17 cellular contexts compared by ENCODE assay signal in the genomic region with DNA sequence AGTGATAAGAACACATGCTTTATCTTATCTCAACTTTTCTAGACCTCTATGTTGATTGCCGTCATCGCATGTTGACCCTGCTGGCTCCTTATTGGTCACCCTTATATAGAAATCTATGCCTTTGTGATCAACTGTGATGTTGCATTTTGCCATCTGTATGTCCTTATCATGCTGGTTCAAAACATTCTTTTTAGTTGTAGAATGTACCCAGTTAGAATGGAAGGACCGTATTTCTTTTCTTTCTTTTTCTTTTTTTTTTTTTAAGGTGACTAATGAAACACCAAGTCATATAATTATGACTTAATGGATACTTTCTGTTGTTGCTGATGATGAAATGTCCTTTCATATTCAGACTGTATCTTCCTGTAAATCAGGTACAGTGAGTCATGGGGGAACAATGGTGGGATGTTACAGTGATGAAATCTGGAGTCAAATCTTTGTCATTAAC.
DNase-seq lines count a peak whose midpoint lies in the region; ATAC-seq, FAIRE-seq and TF ChIP-seq lines count a peak whose summit lies in the region.
"Had no signal": no experiment of that assay in that cellular context is flagged by ENCODE, and none has a peak within 500 bp of the region (broad histone marks: within the 10 kb centered on the region; RNA-seq: fewer than 3 reads in every experiment).

No MANE protein-coding gene starts in this region.

- no peaks in the 10 kb centered on the region for H3K36me3 ChIP-seq in PC-3 (ENCODE audit: low read depth, low read length)
- no peaks in the 10 kb centered on the region for H3K36me3 ChIP-seq in Caco-2 (ENCODE audit: control insufficient read depth, insufficient read depth, low read length)
- H3K36me3 ChIP-seq: ascending aorta, left ventricle myocardium inferior, pancreas, upper lobe of left lung had no signal

- no peak for TF ChIP-seq POLR2A in erythroblast (IDR thresholded peaks at IDR 0.05; ENCODE audit: low read length)

- no peaks in the 10 kb centered on the region for H3K9me3 Mint-ChIP-seq in activated naive CD8-positive, alpha-beta T cell (ENCODE audit: low read depth)
- H3K9me3 Mint-ChIP-seq in activated naive CD8-positive, alpha-beta T cell treated with anti-CD3 and anti-CD28 coated beads for 36 hours: no peaks in the 10 kb centered on the region
- H3K9me3 Mint-ChIP-seq in type B pancreatic cell (no peaks in the 10 kb centered on the region), Caco-2 (ENCODE audit: unreplicated experiment) (peaks cover 9% of the 10 kb centered on the region)
- H3K9me3 Mint-ChIP-seq: CD8-positive, alpha-beta memory T cell; GM23338 had no signal

- H3K4me1 ChIP-seq in PC-3 (ENCODE audit: insufficient read depth, low read length) (peaks cover 13% of the 10 kb centered on the region), Caco-2 (peaks cover 25% of the 10 kb centered on the region)
- H3K4me1 ChIP-seq: ascending aorta, pancreas had no signal

- H3K9ac ChIP-seq in PC-3 (ENCODE audit: low read length): no peak overlapping the region

- H3K79me2 ChIP-seq in PC-3 (ENCODE audit: low read length): no peaks in the 10 kb centered on the region

- no peak overlapping the region for H2AFZ ChIP-seq in PC-3 (ENCODE audit: low read length)
- H2AFZ ChIP-seq: GM23338 had no signal

- no peak overlapping the region for H3K4me3 Mint-ChIP-seq in activated naive CD8-positive, alpha-beta T cell
- no peak overlapping the region for H3K4me3 Mint-ChIP-seq in activated naive CD8-positive, alpha-beta T cell treated with anti-CD3 and anti-CD28 coated beads for 36 hours
- H3K4me3 Mint-ChIP-seq in type B pancreatic cell: no peak overlapping the region
- no peak overlapping the region for H3K4me3 Mint-ChIP-seq in Caco-2 (ENCODE audit: unreplicated experiment)
- H3K4me3 Mint-ChIP-seq: CD8-positive, alpha-beta memory T cell; GM23338; stimulated activated naive B cell treated with anti-CD40 and anti-IgM and Interleukin-4, amounts not matched to agents 10 μg/mL and 1 μg/mL and 100 μg/mL, for 72 hours had no signal

- CTCF ChIA-PET in PC-3 (lab: Charles Lee) (no interaction called here), Caco-2 (lab: Charles Lee) (no interaction called here)

- POLR2A ChIA-PET in PC-3 (lab: Charles Lee; ENCODE audit: unreplicated experiment) (no interaction called here), Caco-2 (lab: Charles Lee) (no interaction called here)

- no TSS peak for BruUV-seq in PC-3 (replicated peaks; lab: Mats Ljungman, UMichigan)
- BruUV-seq in Caco-2 (replicated peaks; lab: Mats Ljungman, UMichigan): no TSS peak

- no peaks in the 10 kb centered on the region for H4K20me1 ChIP-seq in PC-3 (ENCODE audit: low read length)

- intact Hi-C loops in PC-3 (cut with micrococcal nuclease): no loop called here
- intact Hi-C loops in Caco-2 (cut with micrococcal nuclease; ENCODE audit: unreplicated experiment): no loop called here

- H3K27ac Mint-ChIP-seq in activated naive CD8-positive, alpha-beta T cell: peak overlapping the region; percentile 31
- no peak overlapping the region for H3K27ac Mint-ChIP-seq in activated naive CD8-positive, alpha-beta T cell treated with anti-CD3 and anti-CD28 coated beads for 36 hours
- H3K27ac Mint-ChIP-seq in type B pancreatic cell: peak overlapping the region; percentile 30
- no peak overlapping the region for H3K27ac Mint-ChIP-seq in Caco-2 (ENCODE audit: unreplicated experiment)
- H3K27ac Mint-ChIP-seq: CD8-positive, alpha-beta memory T cell; GM23338; stimulated activated naive B cell treated with anti-CD40 and anti-IgM and Interleukin-4, amounts not matched to agents 10 μg/mL and 1 μg/mL and 100 μg/mL, for 72 hours had no signal

- H3K27ac ChIP-seq in PC-3 (ENCODE audit: low read length): no peak overlapping the region
- H3K27ac ChIP-seq: ascending aorta, left ventricle myocardium inferior, pancreas had no signal

- H3K27me3 Mint-ChIP-seq in activated naive CD8-positive, alpha-beta T cell: peaks cover 2% of the 10 kb centered on the region
- peaks cover 17% of the 10 kb centered on the region for H3K27me3 Mint-ChIP-seq in activated naive CD8-positive, alpha-beta T cell treated with anti-CD3 and anti-CD28 coated beads for 36 hours
- H3K27me3 Mint-ChIP-seq in type B pancreatic cell: no peaks in the 10 kb centered on the region
- no peaks in the 10 kb centered on the region for H3K27me3 Mint-ChIP-seq in Caco-2 (ENCODE audit: insufficient read depth, unreplicated experiment)
- H3K27me3 Mint-ChIP-seq: CD8-positive, alpha-beta memory T cell had no signal

- H3K36me3 Mint-ChIP-seq in activated naive CD8-positive, alpha-beta T cell: no peaks in the 10 kb centered on the region
- no peaks in the 10 kb centered on the region for H3K36me3 Mint-ChIP-seq in activated naive CD8-positive, alpha-beta T cell treated with anti-CD3 and anti-CD28 coated beads for 36 hours
- H3K36me3 Mint-ChIP-seq in type B pancreatic cell (no peaks in the 10 kb centered on the region), Caco-2 (ENCODE audit: insufficient read depth, unreplicated experiment) (no peaks in the 10 kb centered on the region)

- no peak for DNase-seq in activated naive CD8-positive, alpha-beta T cell treated with anti-CD3 and anti-CD28 coated beads for 36 hours
- DNase-seq in PC-3: peak; percentile 41
- peak; percentile 61 for DNase-seq in erythroblast (lab: John Stamatoyannopoulos, UW)
- no peak for DNase-seq in type B pancreatic cell (ENCODE audit: extremely low spot score, unreplicated experiment)
- no peak for DNase-seq in iPS-NIHi7 (ENCODE audit: extremely low spot score)
- no peak for DNase-seq in Caco-2
- DNase-seq in HTR-8/SVneo (ENCODE audit: insufficient read length, low spot score): no peak
- DNase-seq: activated CD4-positive, alpha-beta T cell treated with anti-CD3 and anti-CD28 coated beads, Interleukin-2, amount 50 U/mL, for 48 hours; CD8-positive, alpha-beta memory T cell; cortex of kidney; left ventricle myocardium inferior; pancreas; stimulated activated naive B cell treated with anti-CD40 and anti-IgM and Interleukin-4, amounts not matched to agents 10 μg/mL and 1 μg/mL and 100 μg/mL, for 72 hours; upper lobe of left lung had no signal

- TF ChIP-seq CTCF in PC-3 (conservative IDR thresholded peaks at IDR 0.05; ENCODE audit: low read depth, low read length) (no peak), type B pancreatic cell (conservative IDR thresholded peaks at IDR 0.05) (no peak), Caco-2 (IDR thresholded peaks at IDR 0.05; ENCODE audit: insufficient read depth in 1 of 2, low read depth in 1 of 2, low read length in 1 of 2, severe bottlenecking in 1 of 2, unreplicated experiment in 1 of 2) (no peak)

- H3K4me2 ChIP-seq in PC-3 (ENCODE audit: low read length): no peak overlapping the region
- H3K4me2 ChIP-seq: GM23338 had no signal

- no peaks in the 10 kb centered on the region for H3F3A ChIP-seq in PC-3 (ENCODE audit: low read length, unreplicated experiment)

- H3K27me3 ChIP-seq in PC-3 (ENCODE audit: low read length): no peaks in the 10 kb centered on the region
- H3K27me3 ChIP-seq in Caco-2 (replicated peaks; ENCODE audit: control insufficient read depth, insufficient read depth, low read length): no peaks in the 10 kb centered on the region
- H3K27me3 ChIP-seq: ascending aorta, pancreas, upper lobe of left lung had no signal

- H3K4me3 ChIP-seq in PC-3 (ENCODE audit: low read length): no peak overlapping the region
- H3K4me3 ChIP-seq in Caco-2 (ENCODE audit: low read depth, low read length): no peak overlapping the region
- H3K4me3 ChIP-seq: ascending aorta, GM23338, left ventricle myocardium inferior, pancreas, upper lobe of left lung had no signal

- H3K9me3 ChIP-seq in PC-3 (ENCODE audit: low read length) (no peaks in the 10 kb centered on the region), Caco-2 (no peaks in the 10 kb centered on the region)
- H3K9me3 ChIP-seq: ascending aorta, left ventricle myocardium inferior, pancreas, upper lobe of left lung had no signal

- ATAC-seq in PC-3: no peak
- ATAC-seq: GM23338; stimulated activated naive B cell treated with anti-CD40 and anti-IgM and Interleukin-4, amounts not matched to agents 10 μg/mL and 1 μg/mL and 100 μg/mL, for 72 hours had no signal

- FAIRE-seq in HTR-8/SVneo (lab: Jason Lieb, UNC): no peak
- FAIRE-seq: pancreas had no signal

- H3K4me1 Mint-ChIP-seq in activated naive CD8-positive, alpha-beta T cell (ENCODE audit: low read depth): peaks cover 4% of the 10 kb centered on the region
- peaks cover 4% of the 10 kb centered on the region for H3K4me1 Mint-ChIP-seq in activated naive CD8-positive, alpha-beta T cell treated with anti-CD3 and anti-CD28 coated beads for 36 hours
- H3K4me1 Mint-ChIP-seq in type B pancreatic cell (ENCODE audit: unreplicated experiment) (peaks cover 6% of the 10 kb centered on the region), Caco-2 (ENCODE audit: low read depth, unreplicated experiment) (peaks cover 33% of the 10 kb centered on the region)
- H3K4me1 Mint-ChIP-seq: GM23338; stimulated activated naive B cell treated with anti-CD40 and anti-IgM and Interleukin-4, amounts not matched to agents 10 μg/mL and 1 μg/mL and 100 μg/mL, for 72 hours had no signal

- H3K9me2 ChIP-seq in PC-3 (replicated peaks; ENCODE audit: low read length): no peaks in the 10 kb centered on the region

Comparison
In these comparisons a context has a peak if more than half of its experiments do, and no peak if none do; other contexts are left out.
1. H3K27ac Mint-ChIP-seq: peak in activated naive CD8-positive, alpha-beta T cell (single experiment) and type B pancreatic cell (single experiment); none in activated naive CD8-positive, alpha-beta T cell treated with anti-CD3 and anti-CD28 coated beads for 36 hours (single experiment) and Caco-2 (single experiment).
2. DNase-seq: peak in PC-3 (single experiment) and erythroblast (2 of 2); none in activated naive CD8-positive, alpha-beta T cell treated with anti-CD3 and anti-CD28 coated beads for 36 hours (single experiment), type B pancreatic cell (single experiment), iPS-NIHi7 (single experiment), Caco-2 (0 of 2) and HTR-8/SVneo (single experiment).